In the genomic region with DNA sequence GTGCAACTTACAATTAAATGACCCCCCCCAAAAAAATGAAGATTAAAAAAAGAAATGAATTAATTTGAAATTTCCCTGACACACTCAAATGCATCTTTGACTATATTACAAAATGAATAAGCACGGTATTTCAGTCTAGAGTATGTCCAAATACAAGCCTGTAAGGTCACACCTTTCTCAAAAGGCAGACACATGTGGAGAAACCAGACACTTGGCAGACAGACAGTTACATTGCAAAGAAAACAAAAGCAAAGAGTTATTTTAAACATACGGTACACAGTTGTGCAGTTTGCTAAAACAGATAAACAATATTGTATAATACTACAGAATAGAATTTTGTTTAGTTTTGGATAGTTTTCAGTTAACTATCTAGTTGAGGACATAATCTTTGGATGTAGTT, we compare ENCODE assay signal across 1 cellular context.
TF ChIP-seq lines count a peak whose summit lies in the region.

No MANE protein-coding gene starts in this region.

TF ChIP-seq in endothelial cell of umbilical vein, 7 proteins besides CTCF, POLR2A, EP300 and RAD21 (continued from another document):
- TF ChIP-seq POLR2AphosphoS5 (IDR thresholded peaks at IDR 0.05; ENCODE audit: insufficient read depth, low read depth, low read length) (no peak), FOS (IDR thresholded peaks at IDR 0.05; ENCODE audit: borderline replicate concordance, insufficient read depth, low read length) (no peak)
